ENCODE assay signal across 14 cellular contexts in the genomic region with DNA sequence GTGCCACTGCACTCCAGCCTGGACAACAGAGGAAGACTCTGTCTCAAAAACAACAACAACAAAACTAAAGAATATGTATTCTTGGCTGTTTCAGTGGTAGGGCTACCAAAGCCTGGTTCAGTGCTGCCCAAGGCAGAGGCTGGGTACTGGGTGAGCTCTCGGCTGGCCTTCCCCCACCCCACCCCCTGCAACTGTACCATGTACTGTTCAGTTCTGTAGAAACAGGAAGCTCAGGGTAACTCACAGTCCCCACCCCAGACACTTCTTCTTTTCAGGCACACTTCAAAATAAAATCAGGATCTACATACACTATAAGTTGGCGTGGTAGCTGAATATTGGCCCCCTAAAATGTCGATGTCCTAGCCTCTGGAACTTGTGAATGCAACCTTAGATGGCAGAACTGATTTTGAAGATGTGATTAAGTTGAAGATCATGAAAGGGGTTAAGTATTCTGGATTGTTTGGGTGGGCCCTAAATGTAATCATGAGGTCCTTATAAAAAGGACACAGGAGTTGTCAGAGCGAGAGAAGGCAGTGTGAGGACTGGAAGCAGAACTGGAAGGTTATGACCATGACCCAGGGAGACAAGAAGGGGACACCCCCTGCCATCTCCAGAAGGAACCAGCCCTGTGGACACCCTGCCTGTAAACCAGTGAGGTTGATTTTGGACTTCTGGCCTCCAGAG. TPM values are rescaled to one million over a fixed set of nuclear protein-coding genes. Genes with fewer than 3 reads are reported as not detected.
A peak's percentile ranks its signal among the peaks of the same experiment; 100 is the strongest.
DNase-seq lines count a peak whose midpoint lies in the region; ATAC-seq, FAIRE-seq and TF ChIP-seq lines count a peak whose summit lies in the region.
"Had no signal": no experiment of that assay in that cellular context is flagged by ENCODE, and none has a peak within 500 bp of the region (broad histone marks: within the 10 kb centered on the region; RNA-seq: fewer than 3 reads in every experiment).

No MANE protein-coding gene starts in this region.

- H3K4me1 ChIP-seq in heart left ventricle (peaks cover 0 to 63% (median 0%) of the 10 kb centered on the region in 12 donors), sigmoid colon (no peaks in the 10 kb centered on the region)

- no peak for TF ChIP-seq EP300 in sigmoid colon (IDR thresholded peaks at IDR 0.05)

- H3K36me3 ChIP-seq in heart left ventricle (no peaks in the 10 kb centered on the region), sigmoid colon (no peaks in the 10 kb centered on the region), MG63 (no peaks in the 10 kb centered on the region)
- H3K36me3 ChIP-seq: BLaER1 had no signal

- H3K4me3 ChIP-seq in heart left ventricle (no peak overlapping the region), sigmoid colon (no peak overlapping the region), MG63 (no peak overlapping the region)
- H3K4me3 ChIP-seq: BLaER1 had no signal

- DNase-seq in GM12891 (ENCODE audit: insufficient read length, low spot score), result no peak
- DNase-seq in OCI-M2 (lab: John Stamatoyannopoulos, UW; ENCODE audit: unreplicated experiment), result peak; percentile 14
- peak; percentile 25 to 70 (median 59) for DNase-seq in heart left ventricle
- peak; percentile 75 for DNase-seq in sigmoid colon
- DNase-seq in NCI-H345 treated with DMSO at 0.1 percent for 48 hours (lab: John Stamatoyannopoulos, UW; ENCODE audit: unreplicated experiment), result no peak
- DNase-seq in iPS-NIHi7 (ENCODE audit: extremely low spot score), result no peak
- DNase-seq in MG63, result no peak
- no peak for DNase-seq in frontal cortex (ENCODE audit: low spot score in 2 of 2)
- DNase-seq: activated CD4-positive, CD25-positive, alpha-beta regulatory T cell; foreskin fibroblast; NCI-H1694 had no signal

- TF ChIP-seq POLR2A in GM12891 (IDR thresholded peaks at IDR 0.05; ENCODE audit: low read depth, low read length), result no peak
- no peak for TF ChIP-seq POLR2A in heart left ventricle (IDR thresholded peaks at IDR 0.05)
- TF ChIP-seq POLR2A in sigmoid colon (IDR thresholded peaks at IDR 0.05), result no peak

- H3K27ac ChIP-seq in heart left ventricle (peak overlapping the region in 2 of 12 donors; percentile 25 to 79), sigmoid colon (peak overlapping the region in 1 of 4 donors; percentile 14)
- H3K27ac ChIP-seq: BLaER1 had no signal

- 62 to 81% (median 78%) methylated on average over 4 of the region's 4 CpGs for WGBS in heart left ventricle, 4 donors
- WGBS in sigmoid colon, 2 donors, result 59 to 79% methylated on average over 4 of the region's 4 CpGs

- TF ChIP-seq CTCF in heart left ventricle (IDR thresholded peaks at IDR 0.05) (no peak), sigmoid colon (IDR thresholded peaks at IDR 0.05) (no peak)

- peaks cover 0 to 9% (median 0%) of the 10 kb centered on the region in 12 donors for H3K9me3 ChIP-seq in heart left ventricle
- no peaks in the 10 kb centered on the region for H3K9me3 ChIP-seq in sigmoid colon
- no peaks in the 10 kb centered on the region for H3K9me3 ChIP-seq in MG63

- no peaks in the 10 kb centered on the region for H3K27me3 ChIP-seq in heart left ventricle
- H3K27me3 ChIP-seq in sigmoid colon, result peaks cover 0 to 3% (median 0%) of the 10 kb centered on the region in 3 donors
- no peaks in the 10 kb centered on the region for H3K27me3 ChIP-seq in MG63
- H3K27me3 ChIP-seq: BLaER1 had no signal

- peak; percentile 77 to 93 (median 86) for ATAC-seq in heart left ventricle
- ATAC-seq: activated T-helper 17 cell treated with anti-CD3 and anti-CD28 coated beads, Interleukin-2, amount 50 U/mL, for 72 hours; Panc1 had no signal

- peak; percentile 5 for FAIRE-seq in GM12891 (lab: Jason Lieb, UNC)
- FAIRE-seq in frontal cortex (lab: Jason Lieb, UNC), result no peak

- intact Hi-C loops in heart left ventricle (cut with DNase I) (no loop called here), sigmoid colon (cut with DNase I) (no loop called here)

TF ChIP-seq in GM12891, 5 proteins besides CTCF, POLR2A, EP300 and RAD21:
- no peak for TF ChIP-seq POLR2AphosphoS5 (IDR thresholded peaks at IDR 0.05; ENCODE audit: low read depth, low read length)
- no peak for TF ChIP-seq POU2F2 (IDR thresholded peaks at IDR 0.05; ENCODE audit: low read depth, low read length)
- peak; percentile 58 for TF ChIP-seq SPI1 (IDR thresholded peaks at IDR 0.05; ENCODE audit: low read depth, low read length)
- TF ChIP-seq TAF1 (IDR thresholded peaks at IDR 0.05; ENCODE audit: low read depth, low read length), result no peak
- no peak for TF ChIP-seq PAX5 (IDR thresholded peaks at IDR 0.05; ENCODE audit: insufficient read depth, low read length, severe bottlenecking)

RNA-seq across cellular contexts. Expression of gene TBXAS1, which starts 31.2 kb away (rescaled TPM):
- 16.5 TPM for polyA plus RNA-seq in GM12891 (2012; ENCODE audit: low read depth, missing spikeins)
- total RNA-seq in heart left ventricle (10 to 100 TPM in 2 of 9 donors, 1 to 10 TPM in 7; 2.0 to 32.0 (median 4.7) TPM), sigmoid colon (10 to 100 TPM; 19.3 to 28.2 (median 21.5) TPM), frontal cortex (2.9 TPM)
- polyA plus RNA-seq in heart left ventricle (10 to 100 TPM in 1 of 2 donors, 1 to 10 TPM in 1; 2.3 to 12.8 TPM), sigmoid colon (10 to 100 TPM in 2 of 3 donors, 1 to 10 TPM in 1; 6.0 to 14.2 (median 13.4) TPM)
- total RNA-seq in MG63 (2014; rRNA removed; shearing (Covaris generic); ENCODE audit: low replicate concordance), result 0.56 TPM in 1 of 2 replicates, not detected in the other

Comparison
In these comparisons a context has a peak if more than half of its experiments do, and no peak if none do; other contexts are left out.
1. DNase-seq: peak in OCI-M2 (single experiment), heart left ventricle (5 of 5) and sigmoid colon (single experiment); none in GM12891 (single experiment), NCI-H345 treated with DMSO at 0.1 percent for 48 hours (single experiment), iPS-NIHi7 (single experiment), MG63 (single experiment) and frontal cortex (0 of 2).